Comparison of ENCODE assay signal across 16 cellular contexts in genomic region chr5:74651710-74652109, GRCh38.
"Had no signal": no experiment of that assay in that cellular context is flagged by ENCODE, and none has a peak within 500 bp of the region (broad histone marks: within the 10 kb centered on the region; RNA-seq: fewer than 3 reads in every experiment).

No MANE protein-coding gene starts in this region.

- H3K27me3 ChIP-seq: gastroesophageal sphincter, spleen had no signal

- H3K36me3 ChIP-seq: gastroesophageal sphincter, spleen had no signal

- H3K9me3 ChIP-seq: gastroesophageal sphincter, psoas muscle, spleen had no signal

- ATAC-seq: activated CD8-positive, alpha-beta memory T cell treated with anti-CD3 and anti-CD28 coated beads, Interleukin-2, amount 10 ng/mL, durations not matched to agents 7 days and 5 days; gastroesophageal sphincter; left ventricle myocardium superior; natural killer cell treated with Interleukin-12 subunit alpha and Interleukin-12 subunit beta and Interleukin-15 and Interleukin-18, amount 100 ng/mL, for 72 hours; psoas muscle; sciatic nerve had no signal

- H3K4me3 ChIP-seq: gastroesophageal sphincter, psoas muscle, spleen had no signal

- H3K27ac ChIP-seq: gastroesophageal sphincter, psoas muscle, spleen, VCaP had no signal

- FAIRE-seq: endothelial cell of umbilical vein had no signal

- DNase-seq: activated CD4-positive, alpha-beta memory T cell treated with anti-CD3 and anti-CD28 coated beads for 36 hours; activated CD4-positive, alpha-beta T cell treated with anti-CD3 and anti-CD28 coated beads for 1 hour; activated CD8-positive, alpha-beta memory T cell treated with anti-CD3 and anti-CD28 coated beads, Interleukin-2, amount 10 ng/mL, durations not matched to agents 7 days and 5 days; activated naive CD4-positive, alpha-beta T cell treated with anti-CD3 and anti-CD28 coated beads, Interleukin-2, amount 50 U/mL, for 16 hours; activated T-cell treated with anti-CD3 and anti-CD28 coated beads, Interleukin-2, amount 50 U/mL, for 1 hour; central memory CD4-positive, alpha-beta T cell; effector CD8-positive, alpha-beta T cell; left ventricle myocardium superior; mesendoderm; psoas muscle; spleen had no signal
